Comparison of ENCODE assay signal across 1 cellular context in genomic region chr3:98540346-98540745, GRCh38.
TF ChIP-seq lines count a peak whose summit lies in the region.

No MANE protein-coding gene starts in this region.

TF ChIP-seq in GM12878, 131 proteins besides CTCF, POLR2A, EP300 and RAD21 (continued from another document):
- 0 out of 2 replicates have a peak, but pooled peaks have one; percentile 9 for TF ChIP-seq ZNF592 (IDR thresholded peaks at IDR 0.05)
- TF ChIP-seq POLR2AphosphoS5 (IDR thresholded peaks at IDR 0.05; ENCODE audit: low read length) = no peak
- no peak for TF ChIP-seq USF1 (IDR thresholded peaks at IDR 0.05; ENCODE audit: borderline replicate concordance, extremely low read length, insufficient read depth, low read depth, low read length)
- no peak for TF ChIP-seq USF2 (IDR thresholded peaks at IDR 0.05; ENCODE audit: borderline replicate concordance, low read depth, low read length)
- TF ChIP-seq GABPA (IDR thresholded peaks at IDR 0.05; ENCODE audit: low read depth) = no peak
- no peak for TF ChIP-seq KLF5 (IDR thresholded peaks at IDR 0.05; ENCODE audit: partially characterized antibody)
- TF ChIP-seq RELA (IDR thresholded peaks at IDR 0.05; ENCODE audit: borderline replicate concordance, partially characterized antibody) = no peak
- TF ChIP-seq RCOR1 (conservative IDR thresholded peaks at IDR 0.05; ENCODE audit: low read depth, low read length) = 0 out of 2 replicates have a peak, but pooled peaks have one; percentile 81
- no peak for TF ChIP-seq CEBPB (IDR thresholded peaks at IDR 0.05; ENCODE audit: borderline replicate concordance in 1 of 2, low read depth in 2 of 2, low read length in 2 of 2)
- TF ChIP-seq ZNF687 (IDR thresholded peaks at IDR 0.05) = peak; percentile 56; the same call in 1 of the 2 replicates
- TF ChIP-seq SKIL (IDR thresholded peaks at IDR 0.05; ENCODE audit: low read depth, poor library complexity, severe bottlenecking) = peak; percentile 89
- peak; percentile 8; the same call in 1 of the 2 replicates for TF ChIP-seq JUND (IDR thresholded peaks at IDR 0.05; ENCODE audit: low read depth, low read length)
- TF ChIP-seq PAX5 (IDR thresholded peaks at IDR 0.05; ENCODE audit: borderline replicate concordance, low read depth, low read length) = peak; percentile 65; the same call in 1 of the 2 replicates
- no peak for TF ChIP-seq HDGF (IDR thresholded peaks at IDR 0.05)
- TF ChIP-seq MXI1 (IDR thresholded peaks at IDR 0.05; ENCODE audit: low read depth, low read length) = peak; percentile 79
- TF ChIP-seq MYB (IDR thresholded peaks at IDR 0.05; ENCODE audit: borderline replicate concordance, low read depth, low read length) = no peak
- no peak for TF ChIP-seq ZNF622 (IDR thresholded peaks at IDR 0.05)
- TF ChIP-seq IRF3 (IDR thresholded peaks at IDR 0.05) = no peak
- TF ChIP-seq PBX3 (IDR thresholded peaks at IDR 0.05; ENCODE audit: insufficient replicate concordance, low read depth, low read length) = no peak
- no peak for TF ChIP-seq HCFC1 (IDR thresholded peaks at IDR 0.05; ENCODE audit: low read length)
- TF ChIP-seq PML (IDR thresholded peaks at IDR 0.05; ENCODE audit: low read length) = 0 out of 2 replicates have a peak, but pooled peaks have one; percentile 45
- TF ChIP-seq CEBPZ (IDR thresholded peaks at IDR 0.05; ENCODE audit: low read depth, low read length) = no peak
- peak; percentile 92 for TF ChIP-seq CBFB (IDR thresholded peaks at IDR 0.05; ENCODE audit: low read depth)
- peak; percentile 75; the same call in 1 of the 2 replicates for TF ChIP-seq CHD1 (IDR thresholded peaks at IDR 0.05; ENCODE audit: low read depth, low read length)
- TF ChIP-seq CREB1 (IDR thresholded peaks at IDR 0.05; ENCODE audit: low read depth) = 0 out of 2 replicates have a peak, but pooled peaks have one; percentile 53
- TF ChIP-seq ESRRA (IDR thresholded peaks at IDR 0.05; ENCODE audit: low read length) = peak; percentile 51; the same call in 1 of the 2 replicates
